In genomic region chr3:11610044-11610671, GRCh38 we compare ENCODE assay signal across 10 cellular contexts. TPM values are rescaled to one million over a fixed set of nuclear protein-coding genes. Genes with fewer than 3 reads are reported as not detected.
A peak's percentile ranks its signal among the peaks of the same experiment; 100 is the strongest.
DNase-seq lines count a peak whose midpoint lies in the region; ATAC-seq, FAIRE-seq and TF ChIP-seq lines count a peak whose summit lies in the region.
"Had no signal": no experiment of that assay in that cellular context is flagged by ENCODE, and none has a peak within 500 bp of the region (broad histone marks: within the 10 kb centered on the region; RNA-seq: fewer than 3 reads in every experiment).

No MANE protein-coding gene starts in this region.

- peak overlapping the region; percentile 34 for H3K4me3 ChIP-seq in coronary artery
- H3K4me3 ChIP-seq in mesodermal cell (ENCODE audit: extremely low read depth, insufficient read depth, low read length, poor library complexity, severe bottlenecking) = no peak overlapping the region
- H3K4me3 ChIP-seq in tibial nerve = peak overlapping the region in 1 of 4 donors; percentile 18

- 71% methylated on average over 17 to 22 of the region's 23 CpGs for WGBS in mesodermal cell (ENCODE audit: insufficient coverage in 2 of 2), 2 experiments
- 28 to 44% methylated on average over 23 of the region's 23 CpGs for WGBS in tibial nerve, 2 donors

- TF ChIP-seq EP300 in tibial nerve (IDR thresholded peaks at IDR 0.05) = no peak

- peaks cover 50% of the 10 kb centered on the region for H3K4me1 ChIP-seq in mesodermal cell (ENCODE audit: control insufficient read depth, insufficient read depth, low read length, poor library complexity, severe bottlenecking)
- peaks cover 0 to 97% (median 54%) of the 10 kb centered on the region in 4 donors for H3K4me1 ChIP-seq in tibial nerve

- peaks cover 53% of the 10 kb centered on the region for H3K36me3 ChIP-seq in mesodermal cell (ENCODE audit: control insufficient read depth, insufficient read depth, low read length)
- no peaks in the 10 kb centered on the region for H3K36me3 ChIP-seq in tibial nerve

- H3K27me3 ChIP-seq in tibial nerve = no peaks in the 10 kb centered on the region

- peak overlapping the region in 1 of 2 donors; percentile 36 for H3K27ac ChIP-seq in coronary artery
- H3K27ac ChIP-seq in mesodermal cell (ENCODE audit: low read depth, low read length, severe bottlenecking) = peak overlapping the region; percentile 81
- H3K27ac ChIP-seq in tibial nerve = peak overlapping the region in 3 of 4 donors; percentile 1 to 82 (median 80)

- DNase-seq in NCI-H524 (lab: John Stamatoyannopoulos, UW) (peak; percentile 20 to 38), NCI-H524 treated with DMSO at 0.1 percent for 48 hours (lab: John Stamatoyannopoulos, UW) (no peak), coronary artery (ENCODE audit: low spot score) (no peak), tibial nerve (ENCODE audit: low spot score in 2 of 2) (no peak), NCI-H146 (lab: John Stamatoyannopoulos, UW) (no peak), GM19239 (ENCODE audit: insufficient read length, low spot score) (no peak)
- DNase-seq: NCI-H1930 had no signal

- H3K9me3 ChIP-seq in mesodermal cell (ENCODE audit: control insufficient read depth, low read length) (no peaks in the 10 kb centered on the region), tibial nerve (no peaks in the 10 kb centered on the region)

- ATAC-seq in GM21619 (IDR thresholded peaks at IDR 0.05; ENCODE audit: unreplicated experiment) = no peak

- no peak for FAIRE-seq in GM19239 (lab: Jason Lieb, UNC)
- FAIRE-seq: A204.1 had no signal

- no peak for TF ChIP-seq POLR2A in tibial nerve (IDR thresholded peaks at IDR 0.05)

- no peak for TF ChIP-seq CTCF in coronary artery (IDR thresholded peaks at IDR 0.05)
- no peak for TF ChIP-seq CTCF in tibial nerve (IDR thresholded peaks at IDR 0.05)

RNA-seq across cellular contexts. Expression of gene VGLL4, which starts 33.6 kb away (rescaled TPM):
- polyA plus RNA-seq in mesodermal cell (2013, experiment 1 of 2) = 115 TPM
- 90.5 TPM for polyA plus RNA-seq in mesodermal cell (2013, experiment 2 of 2)
- 100 to 1,000 TPM; 106 to 205 (median 110) TPM for total RNA-seq in tibial nerve

Comparison
In these comparisons a context has a peak if more than half of its experiments do, and no peak if none do; other contexts are left out.
1. DNase-seq: peak in NCI-H524 (2 of 2); none in NCI-H524 treated with DMSO at 0.1 percent for 48 hours (single experiment), coronary artery (single experiment), tibial nerve (0 of 2), NCI-H146 (single experiment) and GM19239 (single experiment).